Comparison of ENCODE assay signal across 16 cellular contexts in genomic region chr16:89844739-89845339, GRCh38.
"Had no signal": no experiment of that assay in that cellular context is flagged by ENCODE, and none has a peak within 500 bp of the region (broad histone marks: within the 10 kb centered on the region; RNA-seq: fewer than 3 reads in every experiment).

No MANE protein-coding gene starts in this region.

- H3K27me3 ChIP-seq: adrenal gland, esophagus muscularis mucosa, transverse colon, vagina had no signal

- H3K4me3 Mint-ChIP-seq: dendritic cell treated with granulocyte-macrophage colony-stimulating factor and Interleukin-4, amounts not matched to agents 40 ng/mL and 50 ng/mL, for 4 days had no signal

- H3K4me1 ChIP-seq: adrenal gland, lower lobe of right lung, vagina had no signal

- H3K27me3 Mint-ChIP-seq: progenitor cell of endocrine pancreas had no signal

- DNase-seq: activated CD4-positive, CD25-positive, alpha-beta regulatory T cell; activated CD8-positive, alpha-beta memory T cell treated with anti-CD3 and anti-CD28 coated beads, Interleukin-2, amount 50 U/mL, for 48 hours; activated naive CD4-positive, alpha-beta T cell treated with anti-CD3 and anti-CD28 coated beads, Interleukin-2, amount 50 U/mL, for 16 hours; activated T-cell treated with anti-CD3 and anti-CD28 coated beads, Interleukin-2, amount 50 U/mL, for 48 hours; adrenal gland; effector CD8-positive, alpha-beta T cell; left colon; lower lobe of right lung; stimulated activated naive B cell treated with anti-CD40 and anti-IgM and Interleukin-4, amounts not matched to agents 10 μg/mL and 1 μg/mL and 100 μg/mL, for 72 hours; T-helper 1 cell; T1000 had no signal

- H3K9me3 ChIP-seq: adrenal gland, esophagus muscularis mucosa, lower lobe of right lung, transverse colon, vagina had no signal

- H3K9me3 Mint-ChIP-seq: dendritic cell treated with granulocyte-macrophage colony-stimulating factor and Interleukin-4, amounts not matched to agents 40 ng/mL and 50 ng/mL, for 4 days; stimulated activated naive B cell treated with anti-CD40 and anti-IgM and Interleukin-4, amounts not matched to agents 10 μg/mL and 1 μg/mL and 100 μg/mL, for 72 hours had no signal

- H3K27ac Mint-ChIP-seq: dendritic cell treated with granulocyte-macrophage colony-stimulating factor and Interleukin-4, amounts not matched to agents 40 ng/mL and 50 ng/mL, for 4 days; progenitor cell of endocrine pancreas; stimulated activated naive B cell treated with anti-CD40 and anti-IgM and Interleukin-4, amounts not matched to agents 10 μg/mL and 1 μg/mL and 100 μg/mL, for 72 hours had no signal

- H3K27ac ChIP-seq: adrenal gland, esophagus muscularis mucosa, lower lobe of right lung, transverse colon, vagina had no signal

- H3K4me3 ChIP-seq: adrenal gland, esophagus muscularis mucosa, lower lobe of right lung, transverse colon, vagina had no signal

- ATAC-seq: left colon had no signal

- H3K36me3 Mint-ChIP-seq: stimulated activated naive B cell treated with anti-CD40 and anti-IgM and Interleukin-4, amounts not matched to agents 10 μg/mL and 1 μg/mL and 100 μg/mL, for 72 hours had no signal

- H3K36me3 ChIP-seq: adrenal gland, esophagus muscularis mucosa, lower lobe of right lung, transverse colon, vagina had no signal
